Comparison of ENCODE assay signal across 8 cellular contexts in genomic region chr11:72721276-72721675, GRCh38. TPM values are rescaled to one million over a fixed set of nuclear protein-coding genes. Genes with fewer than 3 reads are reported as not detected.
DNase-seq lines count a peak whose midpoint lies in the region; ATAC-seq and TF ChIP-seq lines count a peak whose summit lies in the region.

No MANE protein-coding gene starts in this region.

- H3K14ac ChIP-seq in neuronal stem cell (ENCODE audit: low read length), result no peak overlapping the region

- H3K9me3 ChIP-seq in OCI-LY1 (ENCODE audit: low read length) (no peaks in the 10 kb centered on the region), neuronal stem cell (replicated peaks in 1 of 2; ENCODE audit: control insufficient read depth in 2 of 2, insufficient read depth in 1 of 2, low read depth in 1 of 2, low read length in 2 of 2) (no peaks in the 10 kb centered on the region)

- H3K4me1 ChIP-seq in OCI-LY1 (ENCODE audit: insufficient read depth, low read length, severe bottlenecking) (peaks cover 51% of the 10 kb centered on the region), neuronal stem cell (ENCODE audit: control insufficient read depth in 2 of 2, insufficient read depth in 1 of 2, low read depth in 1 of 2, low read length in 2 of 2) (peaks cover 4 to 28% of the 10 kb centered on the region in 2 donors)

- H3K27me3 ChIP-seq in BJ (ENCODE audit: control insufficient read depth, insufficient read depth, low read length), result no peaks in the 10 kb centered on the region
- no peaks in the 10 kb centered on the region for H3K27me3 ChIP-seq in OCI-LY1 (ENCODE audit: insufficient read depth, low read length)
- no peaks in the 10 kb centered on the region for H3K27me3 ChIP-seq in neuronal stem cell (ENCODE audit: control insufficient read depth in 3 of 3, insufficient read depth in 3 of 3, low read depth in 1 of 3, low read length in 3 of 3)

- H3K9me3 Mint-ChIP-seq in effector memory CD8-positive, alpha-beta T cell, result no peaks in the 10 kb centered on the region

- no CpG with 5 or more reads among the region's 3 CpGs for WGBS in neuronal stem cell (ENCODE audit: extremely low coverage in 2 of 2, insufficient read length in 2 of 2, insufficient replicate concordance in 1 of 2), 2 donors

- no peak overlapping the region for H2BK12ac ChIP-seq in neuronal stem cell (ENCODE audit: low read length)

- H3K27ac Mint-ChIP-seq in effector memory CD8-positive, alpha-beta T cell, result peak overlapping the region; percentile 98 to 99

- CTCF ChIA-PET in BJ (lab: Yijun Ruan, JAX), result interaction anchor here (1.3 to 14.8 kb wide), 5 partner anchors 35 to 574 kb away, joined by 3 to 139 read pairs (median 4); partner anchors contain the start of genes ATG16L2 and STARD10

- POLR2A ChIA-PET in BJ (lab: Charles Lee), result no interaction called here

- H2AFZ ChIP-seq in OCI-LY1 (ENCODE audit: low read length) (no peak overlapping the region), neuronal stem cell (ENCODE audit: low read length) (peak overlapping the region; percentile 92)

- no peak overlapping the region for H3K4ac ChIP-seq in neuronal stem cell (ENCODE audit: low read length)

- H2BK15ac ChIP-seq in neuronal stem cell (ENCODE audit: low read length), result no peak overlapping the region

- H3K27ac ChIP-seq in OCI-LY1 (ENCODE audit: low read depth, low read length, poor library complexity, severe bottlenecking) (peak overlapping the region; percentile 73), neuronal stem cell (replicated peaks; ENCODE audit: low read length) (no peak overlapping the region)

- H3K4me1 Mint-ChIP-seq in effector memory CD8-positive, alpha-beta T cell (ENCODE audit: low read depth in 2 of 2), result peaks cover 60 to 68% of the 10 kb centered on the region in 2 donors

- no peak overlapping the region for H4K8ac ChIP-seq in neuronal stem cell (ENCODE audit: low read depth, low read length)

- H3K4me3 ChIP-seq in BJ (ENCODE audit: low read depth, low read length) (peak overlapping the region; percentile 50), OCI-LY1 (ENCODE audit: low read depth, low read length, poor library complexity, severe bottlenecking) (peak overlapping the region; percentile 71), neuronal stem cell (ENCODE audit: low read length in 2 of 2) (peak overlapping the region in 1 of 2 donors; percentile 39)

- DNase-seq in BJ (ENCODE audit: low read depth) (no peak), neuronal stem cell (ENCODE audit: low spot score) (no peak), SIG-M5 (lab: John Stamatoyannopoulos, UW) (no peak), KBM-7 (no peak), NCI-H2107 (lab: John Stamatoyannopoulos, UW) (no peak)
- no peak for DNase-seq in effector memory CD8-positive, alpha-beta T cell
- DNase-seq in stimulated activated CD4-positive, alpha-beta T cell treated with anti-CD3 and anti-CD28 coated beads, Interleukin-2, amount 100 ng/mL, for 24 hours, result no peak

- H2BK5ac ChIP-seq in neuronal stem cell (ENCODE audit: low read length), result no peak overlapping the region

- no peak for ATAC-seq in effector memory CD8-positive, alpha-beta T cell (replicated peaks)

- no peaks in the 10 kb centered on the region for H4K20me1 ChIP-seq in OCI-LY1 (ENCODE audit: insufficient read depth, low read length)

- no peaks in the 10 kb centered on the region for H3F3A ChIP-seq in OCI-LY1 (ENCODE audit: insufficient read depth, low read length)

- in situ Hi-C loops in KBM-7 (cut with MboI; ENCODE audit: low pct_unique_long_range_greater_than_20kb, low sequenced_read_pairs), result no loop called here

- H3K9ac ChIP-seq in OCI-LY1 (ENCODE audit: low read length) (peak overlapping the region; percentile 82), neuronal stem cell (ENCODE audit: low read depth, low read length, poor library complexity) (no peak overlapping the region)

- no peak overlapping the region for H2AK5ac ChIP-seq in neuronal stem cell (ENCODE audit: low read depth, low read length)

- peak overlapping the region; percentile 93 to 97 for H3K4me3 Mint-ChIP-seq in effector memory CD8-positive, alpha-beta T cell

- H3K4me2 ChIP-seq in OCI-LY1 (ENCODE audit: low read length) (peak overlapping the region; percentile 92), neuronal stem cell (ENCODE audit: insufficient read depth, low read length, poor library complexity, severe bottlenecking) (no peak overlapping the region)

- no peak overlapping the region for H3K23ac ChIP-seq in neuronal stem cell (ENCODE audit: low read depth, low read length, poor library complexity)

- H3K36me3 ChIP-seq in BJ (ENCODE audit: control insufficient read depth, insufficient read depth, low read length) (peaks cover 9% of the 10 kb centered on the region), OCI-LY1 (ENCODE audit: insufficient read depth, low read length) (peaks cover 14% of the 10 kb centered on the region), neuronal stem cell (replicated peaks in 1 of 2; ENCODE audit: control insufficient read depth in 2 of 2, insufficient read depth in 2 of 2, low read length in 2 of 2) (no peaks in the 10 kb centered on the region)

- TF ChIP-seq CTCF in BJ (IDR thresholded peaks at IDR 0.05; ENCODE audit: insufficient read depth, low read depth, low read length) (no peak), OCI-LY1 (IDR thresholded peaks at IDR 0.05; ENCODE audit: low read length) (no peak)

- no peak overlapping the region for H2BK120ac ChIP-seq in neuronal stem cell (ENCODE audit: low read depth, low read length)

- no peaks in the 10 kb centered on the region for H3K27me3 Mint-ChIP-seq in effector memory CD8-positive, alpha-beta T cell

- H3K18ac ChIP-seq in neuronal stem cell (ENCODE audit: low read length), result no peak overlapping the region

- no peaks in the 10 kb centered on the region for H3K9me2 ChIP-seq in OCI-LY1 (ENCODE audit: low read depth, low read length)

- H3K79me2 ChIP-seq in OCI-LY1 (ENCODE audit: insufficient read depth, low read length), result peaks cover 13% of the 10 kb centered on the region; the same call in 1 of the 2 replicates

- H4K91ac ChIP-seq in neuronal stem cell (ENCODE audit: low read depth, low read length, poor library complexity), result no peak overlapping the region

- peaks cover 44% of the 10 kb centered on the region for H3K36me3 Mint-ChIP-seq in effector memory CD8-positive, alpha-beta T cell (ENCODE audit: insufficient read depth)

- no peaks in the 10 kb centered on the region for H3K79me1 ChIP-seq in neuronal stem cell (ENCODE audit: low read depth, low read length)

RNA-seq across cellular contexts. Expression of gene ARAP1, which starts 30.9 kb away (rescaled TPM):
- 47.7 and 74.5 TPM in 2 replicates for polyA plus RNA-seq in BJ (2011; rRNA removed)
- polyA minus RNA-seq in BJ (2011; rRNA and poly(A)+ RNA removed), result 73.8 and 78.1 TPM in 2 replicates
- polyA plus RNA-seq in neuronal stem cell (2013, experiment 1 of 2), result 15.2 TPM
- polyA plus RNA-seq in neuronal stem cell (2013, experiment 2 of 2), result 15.9 TPM

RNA-seq across cellular contexts. Expression of gene PDE2A, which starts 47.1 kb away (rescaled TPM):
- polyA plus RNA-seq in BJ (2011; rRNA removed), result 0.32 and 0.64 TPM in 2 replicates
- polyA minus RNA-seq in BJ (2011; rRNA and poly(A)+ RNA removed), result 0.10 and 0.62 TPM in 2 replicates
- 1.7 TPM for polyA plus RNA-seq in neuronal stem cell (2013, experiment 1 of 2)
- polyA plus RNA-seq in neuronal stem cell (2013, experiment 2 of 2), result 1.7 TPM
